27 cellular contexts compared by ENCODE assay signal in the genomic region with DNA sequence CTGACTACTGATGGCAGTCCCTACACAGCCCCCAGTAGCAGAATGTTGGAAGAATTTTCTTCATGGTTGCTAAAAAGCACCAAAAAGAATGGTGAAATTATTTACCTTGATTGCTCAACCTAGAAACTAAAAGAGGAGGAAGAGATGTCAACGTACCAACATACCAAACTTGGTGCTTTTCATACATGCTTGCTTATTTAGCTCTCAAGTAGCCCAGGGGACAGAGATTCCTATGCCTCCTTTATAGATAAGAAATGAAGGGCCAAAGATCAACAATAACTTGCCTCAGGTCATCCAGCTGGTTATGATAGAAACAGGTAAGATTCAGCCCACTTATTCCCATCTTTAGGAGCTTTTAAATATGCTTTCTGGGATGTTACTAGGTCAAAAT.
"Had no signal": no experiment of that assay in that cellular context is flagged by ENCODE, and none has a peak within 500 bp of the region (broad histone marks: within the 10 kb centered on the region; RNA-seq: fewer than 3 reads in every experiment).

No MANE protein-coding gene starts in this region.

- H3K4me1 Mint-ChIP-seq: neural progenitor cell; stimulated activated naive B cell treated with anti-CD40 and anti-IgM and Interleukin-4, amounts not matched to agents 10 μg/mL and 1 μg/mL and 100 μg/mL, for 72 hours had no signal

- H3K27me3 ChIP-seq: adrenal gland, ascending aorta, brain microvascular endothelial cell, esophagus squamous epithelium, gastrocnemius medialis, neural progenitor cell, sigmoid colon, transverse colon, vagina had no signal

- H3K36me3 ChIP-seq: adrenal gland, ascending aorta, brain microvascular endothelial cell, esophagus squamous epithelium, gastrocnemius medialis, left ventricle myocardium inferior, neural progenitor cell, sigmoid colon, transverse colon, vagina had no signal

- H3K9me3 Mint-ChIP-seq: activated CD4-positive, alpha-beta T cell treated with anti-CD3 and anti-CD28 coated beads, Interleukin-2, amount 10 ng/mL, durations not matched to agents 7 days and 5 days; activated CD8-positive, alpha-beta T cell treated with anti-CD3 and anti-CD28 coated beads for 36 hours; naive thymus-derived CD8-positive, alpha-beta T cell; neural progenitor cell; stimulated activated naive B cell treated with anti-CD40 and anti-IgM and Interleukin-4, amounts not matched to agents 10 μg/mL and 1 μg/mL and 100 μg/mL, for 72 hours had no signal

- DNase-seq: activated CD4-positive, CD25-positive, alpha-beta regulatory T cell treated with anti-CD3 and anti-CD28 coated beads, Interleukin-2, amount 50 U/mL, for 72 hours; activated CD8-positive, alpha-beta T cell treated with anti-CD3 and anti-CD28 coated beads for 36 hours; activated naive CD4-positive, alpha-beta T cell; adrenal gland; brain microvascular endothelial cell; caudate nucleus; esophagus squamous epithelium; gastrocnemius medialis; hippocampal formation; kidney glomerular epithelial cell; left ventricle myocardium inferior; retina; sigmoid colon; stimulated activated CD4-positive, alpha-beta T cell treated with anti-CD3 and anti-CD28 coated beads, Interleukin-2, amount 100 ng/mL, for 48 hours; stimulated activated CD8-positive, alpha-beta memory T cell treated with anti-CD3 and anti-CD28 coated beads, Interleukin-4, amount 100 ng/mL, for 48 hours; stimulated activated naive B cell treated with anti-CD40 and anti-IgM and Interleukin-4, amounts not matched to agents 10 μg/mL and 1 μg/mL and 100 μg/mL, for 72 hours; transverse colon had no signal

- H3K9me3 ChIP-seq: adrenal gland, ascending aorta, esophagus squamous epithelium, gastrocnemius medialis, left ventricle myocardium inferior, sigmoid colon, transverse colon, vagina had no signal

- H3K27ac ChIP-seq: adrenal gland, ascending aorta, brain microvascular endothelial cell, esophagus squamous epithelium, gastrocnemius medialis, left ventricle myocardium inferior, neural progenitor cell, sigmoid colon, transverse colon, vagina, VCaP had no signal

- H3K36me3 Mint-ChIP-seq: activated naive CD8-positive, alpha-beta T cell; naive thymus-derived CD8-positive, alpha-beta T cell; stimulated activated naive B cell treated with anti-CD40 and anti-IgM and Interleukin-4, amounts not matched to agents 10 μg/mL and 1 μg/mL and 100 μg/mL, for 72 hours had no signal

- H3K4me1 ChIP-seq: adrenal gland, ascending aorta, esophagus squamous epithelium, gastrocnemius medialis, left ventricle myocardium inferior, neural progenitor cell, transverse colon, vagina had no signal

- H3K4me3 ChIP-seq: adrenal gland, ascending aorta, esophagus squamous epithelium, gastrocnemius medialis, left ventricle myocardium inferior, neural progenitor cell, sigmoid colon, smooth muscle cell, transverse colon, vagina had no signal

- H3K4me3 Mint-ChIP-seq: activated CD4-positive, alpha-beta T cell treated with anti-CD3 and anti-CD28 coated beads, Interleukin-2, amount 10 ng/mL, durations not matched to agents 7 days and 5 days; activated CD8-positive, alpha-beta T cell treated with anti-CD3 and anti-CD28 coated beads for 36 hours; neural progenitor cell; stimulated activated naive B cell treated with anti-CD40 and anti-IgM and Interleukin-4, amounts not matched to agents 10 μg/mL and 1 μg/mL and 100 μg/mL, for 72 hours had no signal

- H3K27me3 Mint-ChIP-seq: activated CD8-positive, alpha-beta T cell treated with anti-CD3 and anti-CD28 coated beads for 36 hours; activated naive CD8-positive, alpha-beta T cell; progenitor cell of endocrine pancreas had no signal

- ATAC-seq: activated CD8-positive, alpha-beta T cell treated with anti-CD3 and anti-CD28 coated beads for 36 hours; gastrocnemius medialis; stimulated activated naive B cell treated with anti-CD40 and anti-IgM and Interleukin-4, amounts not matched to agents 10 μg/mL and 1 μg/mL and 100 μg/mL, for 72 hours had no signal

- H3K27ac Mint-ChIP-seq: activated CD4-positive, alpha-beta T cell treated with anti-CD3 and anti-CD28 coated beads, Interleukin-2, amount 10 ng/mL, durations not matched to agents 7 days and 5 days; activated CD8-positive, alpha-beta T cell treated with anti-CD3 and anti-CD28 coated beads for 36 hours; activated naive CD8-positive, alpha-beta T cell; activated T-helper 17 cell treated with anti-CD3 and anti-CD28 coated beads, Interleukin-2, amount 50 U/mL, for 72 hours; neural progenitor cell; progenitor cell of endocrine pancreas; stimulated activated naive B cell treated with anti-CD40 and anti-IgM and Interleukin-4, amounts not matched to agents 10 μg/mL and 1 μg/mL and 100 μg/mL, for 72 hours had no signal
